In the genomic region with DNA sequence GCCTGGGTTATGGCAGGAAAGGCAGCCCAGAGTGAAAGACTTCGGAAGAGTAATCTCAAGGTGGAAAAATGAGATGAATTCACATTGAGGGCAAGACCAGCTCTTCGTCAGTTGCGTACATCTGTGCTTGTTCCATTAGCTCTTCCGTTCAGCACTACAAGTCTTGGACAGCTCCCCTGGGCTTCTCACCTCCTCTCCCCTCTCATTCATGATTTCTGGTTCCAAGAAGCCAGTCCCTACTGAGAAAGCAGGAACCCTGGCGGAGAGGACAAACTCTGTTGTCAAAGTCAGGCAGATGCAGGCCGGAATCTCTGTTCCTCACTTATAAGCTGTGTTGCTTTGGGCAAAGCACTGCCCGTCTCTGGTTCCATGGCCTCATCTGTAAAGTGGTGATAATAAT, we compare ENCODE assay signal across 8 cellular contexts.
A peak's percentile ranks its signal among the peaks of the same experiment; 100 is the strongest.
DNase-seq lines count a peak whose midpoint lies in the region; ATAC-seq, FAIRE-seq and TF ChIP-seq lines count a peak whose summit lies in the region.
"Had no signal": no experiment of that assay in that cellular context is flagged by ENCODE, and none has a peak within 500 bp of the region (broad histone marks: within the 10 kb centered on the region; RNA-seq: fewer than 3 reads in every experiment).

No MANE protein-coding gene starts in this region.

- no peak for TF ChIP-seq CTCF in bronchial epithelial cell (IDR thresholded peaks at IDR 0.05; ENCODE audit: insufficient read depth, low read length, severe bottlenecking)
- no peak for TF ChIP-seq CTCF in mesothelial cell of epicardium (IDR thresholded peaks at IDR 0.05; ENCODE audit: unreplicated experiment)
- no peak for TF ChIP-seq CTCF in chondrocyte (IDR thresholded peaks at IDR 0.05)

- H3K4me3 Mint-ChIP-seq in mesothelial cell of epicardium: no peak overlapping the region
- no peak overlapping the region for H3K4me3 Mint-ChIP-seq in chondrocyte (ENCODE audit: unreplicated experiment)

- DNase-seq in GM19239 (ENCODE audit: insufficient read length, low spot score) (peak; percentile 20), LoVo (ENCODE audit: low spot score) (peak; percentile 21), bronchial epithelial cell (ENCODE audit: low read depth) (peak; percentile 5), mesothelial cell of epicardium (ENCODE audit: low spot score in 2 of 2, unreplicated experiment in 2 of 2) (peak; percentile 31 to 62), chondrocyte (ENCODE audit: low spot score) (no peak), substantia nigra (lab: John Stamatoyannopoulos, UW) (no peak)
- DNase-seq: NCI-H2227 treated with DMSO at 0.1 percent for 48 hours had no signal

- H3K36me3 ChIP-seq in bronchial epithelial cell (ENCODE audit: control insufficient read depth, insufficient read depth, low read length): no peaks in the 10 kb centered on the region

- H3K36me3 Mint-ChIP-seq in mesothelial cell of epicardium: no peaks in the 10 kb centered on the region
- H3K36me3 Mint-ChIP-seq in chondrocyte (ENCODE audit: low read depth): no peaks in the 10 kb centered on the region

- no peak overlapping the region for H3K4me3 ChIP-seq in bronchial epithelial cell (ENCODE audit: low read depth, low read length)

- H3K27me3 ChIP-seq in bronchial epithelial cell (ENCODE audit: control insufficient read depth, insufficient read depth, low read length): no peaks in the 10 kb centered on the region

- H3K27ac Mint-ChIP-seq in mesothelial cell of epicardium: no peak overlapping the region
- H3K27ac Mint-ChIP-seq in chondrocyte (ENCODE audit: unreplicated experiment): no peak overlapping the region

- ATAC-seq in HG03039 (IDR thresholded peaks at IDR 0.05; ENCODE audit: unreplicated experiment): no peak

- H3K4me1 Mint-ChIP-seq in mesothelial cell of epicardium (no peaks in the 10 kb centered on the region), chondrocyte (ENCODE audit: low read depth) (no peaks in the 10 kb centered on the region)

- H3K9me3 Mint-ChIP-seq in mesothelial cell of epicardium (no peaks in the 10 kb centered on the region), chondrocyte (ENCODE audit: low read depth) (no peaks in the 10 kb centered on the region)

- H3K27ac ChIP-seq in substantia nigra (ENCODE audit: low read depth, low read length, poor library complexity, severe bottlenecking): no peak overlapping the region

- H3K27me3 Mint-ChIP-seq in mesothelial cell of epicardium (ENCODE audit: low read depth) (peaks cover 70% of the 10 kb centered on the region), chondrocyte (ENCODE audit: low read depth) (peaks cover 43% of the 10 kb centered on the region)

- FAIRE-seq in GM19239 (lab: Jason Lieb, UNC): no peak
- no peak for FAIRE-seq in bronchial epithelial cell (lab: Jason Lieb, UNC)

Comparison
In these comparisons a context has a peak if more than half of its experiments do, and no peak if none do; other contexts are left out.
1. DNase-seq: peak in GM19239 (single experiment), LoVo (single experiment), bronchial epithelial cell (single experiment) and mesothelial cell of epicardium (2 of 2); none in chondrocyte (single experiment) and substantia nigra (0 of 49).